Comparison of ENCODE assay signal across 19 cellular contexts in genomic region chr4:175071123-175071522, GRCh38.
"Had no signal": no experiment of that assay in that cellular context is flagged by ENCODE, and none has a peak within 500 bp of the region (broad histone marks: within the 10 kb centered on the region; RNA-seq: fewer than 3 reads in every experiment).

No MANE protein-coding gene starts in this region.

- H3K4me1 Mint-ChIP-seq: activated CD4-positive, alpha-beta T cell treated with anti-CD3 and anti-CD28 coated beads for 36 hours; activated naive CD8-positive, alpha-beta T cell treated with anti-CD3 and anti-CD28 coated beads, Interleukin-2, amount 10 ng/mL, durations not matched to agents 7 days and 5 days; natural killer cell had no signal

- H3K27me3 Mint-ChIP-seq: activated CD4-positive, alpha-beta T cell treated with anti-CD3 and anti-CD28 coated beads for 36 hours; activated naive CD8-positive, alpha-beta T cell treated with anti-CD3 and anti-CD28 coated beads, Interleukin-2, amount 10 ng/mL, durations not matched to agents 7 days and 5 days; activated T-cell treated with anti-CD3 and anti-CD28 coated beads, Interleukin-2, amount 50 U/mL, for 24 hours; dendritic cell treated with granulocyte-macrophage colony-stimulating factor and Interleukin-4, amounts not matched to agents 40 ng/mL and 50 ng/mL, for 4 days; memory B cell had no signal

- DNase-seq: activated CD4-positive, alpha-beta T cell treated with anti-CD3 and anti-CD28 coated beads for 36 hours; activated CD8-positive, alpha-beta T cell treated with anti-CD3 and anti-CD28 coated beads, Interleukin-2, amount 10 ng/mL, durations not matched to agents 7 days and 5 days; activated naive CD4-positive, alpha-beta T cell treated with Interleukin-2 at 50 U/mL for 16 hours; activated naive CD8-positive, alpha-beta T cell treated with anti-CD3 and anti-CD28 coated beads, Interleukin-2, amount 10 ng/mL, durations not matched to agents 7 days and 5 days; activated T-cell treated with anti-CD3 and anti-CD28 coated beads, Interleukin-2, amount 50 U/mL, for 24 hours; aorta; effector memory CD4-positive, alpha-beta T cell; natural killer cell; stimulated activated CD4-positive, alpha-beta T cell treated with anti-CD3 and anti-CD28 coated beads, Interleukin-12 subunit alpha, Interleukin-12 subunit beta, amount 100 ng/mL, for 4 hours; stimulated activated CD4-positive, alpha-beta T cell treated with anti-CD3 and anti-CD28 coated beads, Interleukin-1b, Interleukin-23, amount 100 ng/mL, for 48 hours; stimulated activated naive CD4-positive, alpha-beta T cell treated with Interleukin-2 at 50 U/mL for 16 hours; SW 1271; T-helper 2 cell; thyroid gland had no signal

- H3K79me2 ChIP-seq: parathyroid adenoma had no signal

- H3K27ac ChIP-seq: esophagus muscularis mucosa, parathyroid adenoma, thyroid gland had no signal

- H3K9me3 ChIP-seq: thyroid gland had no signal

- H3K36me3 ChIP-seq: esophagus muscularis mucosa, thyroid gland had no signal

- H2AFZ ChIP-seq: parathyroid adenoma had no signal

- H3K36me3 Mint-ChIP-seq: activated naive CD8-positive, alpha-beta T cell treated with anti-CD3 and anti-CD28 coated beads, Interleukin-2, amount 10 ng/mL, durations not matched to agents 7 days and 5 days; memory B cell; natural killer cell had no signal

- ATAC-seq: activated CD4-positive, alpha-beta T cell treated with anti-CD3 and anti-CD28 coated beads for 36 hours; activated CD8-positive, alpha-beta T cell treated with anti-CD3 and anti-CD28 coated beads, Interleukin-2, amount 10 ng/mL, durations not matched to agents 7 days and 5 days; natural killer cell had no signal

- H3K4me1 ChIP-seq: esophagus muscularis mucosa, parathyroid adenoma, thyroid gland had no signal

- H3K4me3 Mint-ChIP-seq: activated CD4-positive, alpha-beta T cell treated with anti-CD3 and anti-CD28 coated beads for 36 hours; activated CD8-positive, alpha-beta T cell treated with anti-CD3 and anti-CD28 coated beads, Interleukin-2, amount 10 ng/mL, durations not matched to agents 7 days and 5 days; activated naive CD8-positive, alpha-beta T cell treated with anti-CD3 and anti-CD28 coated beads, Interleukin-2, amount 10 ng/mL, durations not matched to agents 7 days and 5 days; activated T-cell treated with anti-CD3 and anti-CD28 coated beads, Interleukin-2, amount 50 U/mL, for 24 hours; dendritic cell treated with granulocyte-macrophage colony-stimulating factor and Interleukin-4, amounts not matched to agents 40 ng/mL and 50 ng/mL, for 4 days; memory B cell; natural killer cell had no signal

- H3K4me3 ChIP-seq: esophagus muscularis mucosa, thyroid gland had no signal

- H3K27ac Mint-ChIP-seq: activated CD4-positive, alpha-beta T cell treated with anti-CD3 and anti-CD28 coated beads for 36 hours; activated CD8-positive, alpha-beta T cell treated with anti-CD3 and anti-CD28 coated beads, Interleukin-2, amount 10 ng/mL, durations not matched to agents 7 days and 5 days; activated naive CD8-positive, alpha-beta T cell treated with anti-CD3 and anti-CD28 coated beads, Interleukin-2, amount 10 ng/mL, durations not matched to agents 7 days and 5 days; activated T-cell treated with anti-CD3 and anti-CD28 coated beads, Interleukin-2, amount 50 U/mL, for 24 hours; activated T-helper 2 cell treated with anti-CD3 and anti-CD28 coated beads, Interferon-gamma antibody, Interleukin-2, Interleukin-4, amounts not matched to agents 10 μg/mL and 5 μg/mL and 100 μg/mL, durations not matched to agents 14 hours and 24 hours and 36 hours; dendritic cell treated with granulocyte-macrophage colony-stimulating factor and Interleukin-4, amounts not matched to agents 40 ng/mL and 50 ng/mL, for 4 days; memory B cell; natural killer cell had no signal
